In the genomic region with DNA sequence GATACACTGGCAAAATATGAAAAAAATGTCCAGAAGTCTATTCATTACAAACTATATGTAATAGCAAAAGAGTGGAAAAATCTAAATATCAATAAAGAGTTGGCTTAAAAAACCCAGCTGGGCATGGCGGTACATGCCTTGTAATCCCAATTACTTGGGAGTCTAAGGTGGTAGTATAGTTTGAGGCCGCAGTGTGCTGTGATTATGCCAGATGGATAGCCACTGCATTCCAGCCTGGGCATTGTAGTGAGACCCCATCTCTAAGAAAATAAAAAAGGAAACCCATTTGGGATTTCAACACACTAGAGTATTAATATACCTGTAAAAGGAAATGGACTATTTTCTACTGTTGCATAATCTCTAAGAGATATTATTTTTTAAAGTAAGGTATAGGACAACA, we compare ENCODE assay signal across 22 cellular contexts.
"Had no signal": no experiment of that assay in that cellular context is flagged by ENCODE, and none has a peak within 500 bp of the region (broad histone marks: within the 10 kb centered on the region; RNA-seq: fewer than 3 reads in every experiment).

No MANE protein-coding gene starts in this region.

- H3K4me3 Mint-ChIP-seq: naive thymus-derived CD4-positive, alpha-beta T cell; nephron progenitor cell; stimulated activated memory B cell treated with anti-CD40 and anti-IgM and Interleukin-4, amounts not matched to agents 10 μg/mL and 1 μg/mL and 100 μg/mL, for 72 hours; stimulated activated naive CD8-positive, alpha-beta T cell treated with anti-CD3 and anti-CD28 coated beads, Interleukin-15, amount 100 ng/mL, for 72 hours had no signal

- ATAC-seq: gastroesophageal sphincter; left lobe of liver; naive thymus-derived CD4-positive, alpha-beta T cell; psoas muscle; sciatic nerve; stimulated activated memory B cell treated with anti-CD40 and anti-IgM and Interleukin-4, amounts not matched to agents 10 μg/mL and 1 μg/mL and 100 μg/mL, for 72 hours; stimulated activated naive CD8-positive, alpha-beta T cell treated with anti-CD3 and anti-CD28 coated beads, Interleukin-15, amount 100 ng/mL, for 72 hours; upper lobe of right lung had no signal

- H3K4me1 ChIP-seq: psoas muscle, testis, tibial nerve, upper lobe of right lung had no signal

- H3K9me3 ChIP-seq: esophagus squamous epithelium, gastroesophageal sphincter, psoas muscle, spleen, testis, tibial nerve, upper lobe of right lung, vagina had no signal

- DNase-seq: esophagus squamous epithelium; foreskin fibroblast; glutamatergic neuron; islet precursor cell; mammary epithelial cell; naive thymus-derived CD4-positive, alpha-beta T cell; nephron progenitor cell; psoas muscle; retina; spleen; stimulated activated CD4-positive, alpha-beta T cell treated with anti-CD3 and anti-CD28 coated beads, Interleukin-15, amount 100 ng/mL, for 24 hours; stimulated activated CD4-positive, alpha-beta T cell treated with anti-CD3 and anti-CD28 coated beads, Interleukin-1b, Interleukin-23, amount 100 ng/mL, for 48 hours; stimulated activated CD4-positive, alpha-beta T cell treated with anti-CD3 and anti-CD28 coated beads, Interleukin-4, amount 100 ng/mL, for 24 hours; stimulated activated naive CD8-positive, alpha-beta T cell treated with anti-CD3 and anti-CD28 coated beads, Interleukin-15, amount 100 ng/mL, for 72 hours; testis; upper lobe of right lung had no signal

- H3K27me3 Mint-ChIP-seq: naive thymus-derived CD4-positive, alpha-beta T cell; stimulated activated memory B cell treated with anti-CD40 and anti-IgM and Interleukin-4, amounts not matched to agents 10 μg/mL and 1 μg/mL and 100 μg/mL, for 72 hours; stimulated activated naive CD8-positive, alpha-beta T cell treated with anti-CD3 and anti-CD28 coated beads, Interleukin-15, amount 100 ng/mL, for 72 hours had no signal

- H3K27ac Mint-ChIP-seq: nephron progenitor cell; stimulated activated memory B cell treated with anti-CD40 and anti-IgM and Interleukin-4, amounts not matched to agents 10 μg/mL and 1 μg/mL and 100 μg/mL, for 72 hours had no signal

- H3K36me3 ChIP-seq: esophagus squamous epithelium, gastroesophageal sphincter, spleen, tibial nerve, upper lobe of right lung, vagina had no signal

- H3K27me3 ChIP-seq: esophagus squamous epithelium, gastroesophageal sphincter, spleen, testis, tibial nerve, upper lobe of right lung, vagina had no signal

- H3K9me3 Mint-ChIP-seq: naive thymus-derived CD4-positive, alpha-beta T cell; stimulated activated memory B cell treated with anti-CD40 and anti-IgM and Interleukin-4, amounts not matched to agents 10 μg/mL and 1 μg/mL and 100 μg/mL, for 72 hours; stimulated activated naive CD8-positive, alpha-beta T cell treated with anti-CD3 and anti-CD28 coated beads, Interleukin-15, amount 100 ng/mL, for 72 hours had no signal

- H3K4me3 ChIP-seq: esophagus squamous epithelium, gastroesophageal sphincter, psoas muscle, spleen, testis, tibial nerve, upper lobe of right lung, vagina had no signal

- H3K27ac ChIP-seq: gastroesophageal sphincter, psoas muscle, testis, tibial nerve, upper lobe of right lung, vagina had no signal
